Comparison of ENCODE assay signal across 21 cellular contexts in the genomic region with DNA sequence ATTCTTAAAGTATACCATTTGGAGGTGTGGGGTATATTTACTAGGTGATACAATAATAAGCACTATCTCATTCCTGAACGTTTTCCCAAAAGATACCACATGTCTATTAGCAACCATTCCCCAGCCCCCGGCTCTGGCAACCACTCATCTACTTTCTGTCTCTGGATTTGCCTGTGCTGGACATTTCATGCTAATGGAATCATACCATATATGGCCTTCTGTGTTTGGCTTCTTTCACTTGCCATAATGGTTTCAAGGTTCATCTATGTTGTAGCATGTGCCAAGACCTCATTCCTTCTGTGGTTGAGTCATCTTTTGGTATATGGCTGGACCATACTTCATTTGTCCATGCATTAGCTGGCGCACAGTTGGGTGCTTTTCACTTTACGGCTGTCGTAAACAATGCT. TPM values are rescaled to one million over a fixed set of nuclear protein-coding genes. Genes with fewer than 3 reads are reported as not detected.
A peak's percentile ranks its signal among the peaks of the same experiment; 100 is the strongest.
DNase-seq lines count a peak whose midpoint lies in the region; ATAC-seq and TF ChIP-seq lines count a peak whose summit lies in the region.
"Had no signal": no experiment of that assay in that cellular context is flagged by ENCODE, and none has a peak within 500 bp of the region (broad histone marks: within the 10 kb centered on the region; RNA-seq: fewer than 3 reads in every experiment).

No MANE protein-coding gene starts in this region.

- H3K27ac ChIP-seq in CD8-positive, alpha-beta T cell (ENCODE audit: low read depth, low read length), result no peak overlapping the region
- H3K27ac ChIP-seq: tibial nerve had no signal

- H3K4me3 Mint-ChIP-seq in CD8-positive, alpha-beta T cell, result no peak overlapping the region
- H3K4me3 Mint-ChIP-seq: activated CD4-positive, alpha-beta memory T cell treated with anti-CD3 and anti-CD28 coated beads for 36 hours; immature natural killer cell; neural crest cell had no signal

- CTCF ChIA-PET in CD8-positive, alpha-beta T cell (lab: Charles Lee), result interaction anchor here (3.8 kb wide), 1 partner anchor 40 kb away, joined by 18 read pairs; a partner anchor contains a TSS

- H3K27me3 ChIP-seq in CD8-positive, alpha-beta T cell (ENCODE audit: insufficient read depth, low read length), result no peaks in the 10 kb centered on the region
- H3K27me3 ChIP-seq: BE2C, tibial nerve had no signal

- no peak for ATAC-seq in HG03469 (IDR thresholded peaks at IDR 0.05; ENCODE audit: unreplicated experiment)
- ATAC-seq in CD8-positive, alpha-beta T cell, result no peak
- ATAC-seq: sciatic nerve had no signal

- H3K9me3 Mint-ChIP-seq in CD8-positive, alpha-beta T cell, result no peaks in the 10 kb centered on the region
- H3K9me3 Mint-ChIP-seq: activated CD4-positive, alpha-beta memory T cell treated with anti-CD3 and anti-CD28 coated beads for 36 hours; immature natural killer cell; neural crest cell had no signal

- H3K4me3 ChIP-seq in astrocyte of the cerebellum (ENCODE audit: low read depth, low read length), result no peak overlapping the region
- no peak overlapping the region for H3K4me3 ChIP-seq in CD8-positive, alpha-beta T cell (ENCODE audit: low read depth, low read length)
- H3K4me3 ChIP-seq: tibial nerve had no signal

- no peaks in the 10 kb centered on the region for H3K9me3 ChIP-seq in CD8-positive, alpha-beta T cell (ENCODE audit: low read length)
- H3K9me3 ChIP-seq: BE2C, tibial nerve had no signal

- in situ Hi-C loops in astrocyte of the cerebellum (cut with HindIII; ENCODE audit: low sequenced_read_pairs), result loop anchor here (5.0 kb wide), 1 partner anchor 83 kb away; no protein-coding TSS in a partner anchor
- in situ Hi-C loops in KBM-7 (cut with MboI; ENCODE audit: low pct_unique_long_range_greater_than_20kb, low sequenced_read_pairs), result no loop called here

- DNase-seq in AG09319 (ENCODE audit: extremely low read depth, low read depth) (peak; percentile 76), HS-5 (ENCODE audit: low read depth) (peak; percentile 76), astrocyte of the cerebellum (ENCODE audit: low read depth) (peak; percentile 97), foreskin melanocyte (peak; percentile 16), KBM-7 (no peak), cortex of kidney (lab: John Stamatoyannopoulos, UW) (no peak)
- no peak for DNase-seq in CD8-positive, alpha-beta T cell
- DNase-seq: activated CD4-positive, alpha-beta memory T cell treated with anti-CD3 and anti-CD28 coated beads for 36 hours; anterior cingulate cortex; BE2C; DMS79; effector CD4-positive, alpha-beta T cell; immature natural killer cell; KG1; mammary epithelial cell; NCI-H1436 treated with DMSO at 0.1 percent for 48 hours; stimulated activated CD4-positive, alpha-beta T cell treated with anti-CD3 and anti-CD28 coated beads, Interleukin-4, amount 100 ng/mL, for 4 hours had no signal

- POLR2A ChIA-PET in CD8-positive, alpha-beta T cell (lab: Charles Lee), result interaction anchor here (0.7 kb wide), 1 partner anchor 16 kb away, joined by 6 read pairs; no protein-coding TSS in a partner anchor

- TF ChIP-seq CTCF in AG09319 (IDR thresholded peaks at IDR 0.05; ENCODE audit: low read depth, low read length) (no peak), astrocyte of the cerebellum (IDR thresholded peaks at IDR 0.05; ENCODE audit: low read depth, low read length, missing control alignments) (no peak)
- no peak for TF ChIP-seq CTCF in CD8-positive, alpha-beta T cell (IDR thresholded peaks at IDR 0.05)

- no peaks in the 10 kb centered on the region for H3K27me3 Mint-ChIP-seq in CD8-positive, alpha-beta T cell (ENCODE audit: low read depth)
- H3K27me3 Mint-ChIP-seq: activated CD4-positive, alpha-beta memory T cell treated with anti-CD3 and anti-CD28 coated beads for 36 hours had no signal

- H3K4me1 ChIP-seq in CD8-positive, alpha-beta T cell (ENCODE audit: insufficient read depth, low read length), result no peaks in the 10 kb centered on the region
- H3K4me1 ChIP-seq: BE2C, tibial nerve had no signal

- H3K36me3 Mint-ChIP-seq in CD8-positive, alpha-beta T cell, result peaks cover 79% of the 10 kb centered on the region

- H3K36me3 ChIP-seq in CD8-positive, alpha-beta T cell (ENCODE audit: insufficient read depth, low read length), result peaks cover 26% of the 10 kb centered on the region
- H3K36me3 ChIP-seq: BE2C had no signal

- H3K27ac Mint-ChIP-seq in CD8-positive, alpha-beta T cell, result no peak overlapping the region
- H3K27ac Mint-ChIP-seq: activated CD4-positive, alpha-beta memory T cell treated with anti-CD3 and anti-CD28 coated beads for 36 hours; immature natural killer cell had no signal

- H3K4me1 Mint-ChIP-seq in CD8-positive, alpha-beta T cell (ENCODE audit: low read depth), result peaks cover 11% of the 10 kb centered on the region
- H3K4me1 Mint-ChIP-seq: immature natural killer cell, neural crest cell had no signal

- intact Hi-C loops in CD8-positive, alpha-beta T cell (cut with DNase I, micrococcal nuclease), result loop anchor here in 1 of 2 experiments (5.0 kb wide), 1 partner anchor 42 kb away; no protein-coding TSS in a partner anchor

RNA-seq across cellular contexts. Expression of a gene that starts 39.7 kb away (rescaled TPM):
- total RNA-seq in CD8-positive, alpha-beta T cell, result 10 to 100 TPM; 29.4 to 32.3 TPM

Comparison
In these comparisons a context has a peak if more than half of its experiments do, and no peak if none do; other contexts are left out.
1. DNase-seq: peak in AG09319 (single experiment), HS-5 (single experiment), astrocyte of the cerebellum (single experiment) and foreskin melanocyte (single experiment); none in KBM-7 (single experiment), cortex of kidney (single experiment) and CD8-positive, alpha-beta T cell (0 of 7).